In genomic region chr3:114439279-114439678, GRCh38 we compare ENCODE assay signal across 1 cellular context.
TF ChIP-seq lines count a peak whose summit lies in the region.

No MANE protein-coding gene starts in this region.

TF ChIP-seq in HepG2, 621 proteins besides CTCF, POLR2A, EP300 and RAD21 (continued from another document):
- TF ChIP-seq, protein P1, sequence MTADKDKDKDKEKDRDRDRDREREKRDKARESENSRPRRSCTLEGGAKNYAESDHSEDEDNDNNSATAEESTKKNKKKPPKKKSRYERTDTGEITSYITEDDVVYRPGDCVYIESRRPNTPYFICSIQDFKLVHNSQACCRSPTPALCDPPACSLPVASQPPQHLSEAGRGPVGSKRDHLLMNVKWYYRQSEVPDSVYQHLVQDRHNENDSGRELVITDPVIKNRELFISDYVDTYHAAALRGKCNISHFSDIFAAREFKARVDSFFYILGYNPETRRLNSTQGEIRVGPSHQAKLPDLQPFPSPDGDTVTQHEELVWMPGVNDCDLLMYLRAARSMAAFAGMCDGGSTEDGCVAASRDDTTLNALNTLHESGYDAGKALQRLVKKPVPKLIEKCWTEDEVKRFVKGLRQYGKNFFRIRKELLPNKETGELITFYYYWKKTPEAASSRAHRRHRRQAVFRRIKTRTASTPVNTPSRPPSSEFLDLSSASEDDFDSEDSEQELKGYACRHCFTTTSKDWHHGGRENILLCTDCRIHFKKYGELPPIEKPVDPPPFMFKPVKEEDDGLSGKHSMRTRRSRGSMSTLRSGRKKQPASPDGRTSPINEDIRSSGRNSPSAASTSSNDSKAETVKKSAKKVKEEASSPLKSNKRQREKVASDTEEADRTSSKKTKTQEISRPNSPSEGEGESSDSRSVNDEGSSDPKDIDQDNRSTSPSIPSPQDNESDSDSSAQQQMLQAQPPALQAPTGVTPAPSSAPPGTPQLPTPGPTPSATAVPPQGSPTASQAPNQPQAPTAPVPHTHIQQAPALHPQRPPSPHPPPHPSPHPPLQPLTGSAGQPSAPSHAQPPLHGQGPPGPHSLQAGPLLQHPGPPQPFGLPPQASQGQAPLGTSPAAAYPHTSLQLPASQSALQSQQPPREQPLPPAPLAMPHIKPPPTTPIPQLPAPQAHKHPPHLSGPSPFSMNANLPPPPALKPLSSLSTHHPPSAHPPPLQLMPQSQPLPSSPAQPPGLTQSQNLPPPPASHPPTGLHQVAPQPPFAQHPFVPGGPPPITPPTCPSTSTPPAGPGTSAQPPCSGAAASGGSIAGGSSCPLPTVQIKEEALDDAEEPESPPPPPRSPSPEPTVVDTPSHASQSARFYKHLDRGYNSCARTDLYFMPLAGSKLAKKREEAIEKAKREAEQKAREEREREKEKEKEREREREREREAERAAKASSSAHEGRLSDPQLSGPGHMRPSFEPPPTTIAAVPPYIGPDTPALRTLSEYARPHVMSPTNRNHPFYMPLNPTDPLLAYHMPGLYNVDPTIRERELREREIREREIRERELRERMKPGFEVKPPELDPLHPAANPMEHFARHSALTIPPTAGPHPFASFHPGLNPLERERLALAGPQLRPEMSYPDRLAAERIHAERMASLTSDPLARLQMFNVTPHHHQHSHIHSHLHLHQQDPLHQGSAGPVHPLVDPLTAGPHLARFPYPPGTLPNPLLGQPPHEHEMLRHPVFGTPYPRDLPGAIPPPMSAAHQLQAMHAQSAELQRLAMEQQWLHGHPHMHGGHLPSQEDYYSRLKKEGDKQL (CRISPR knock-in tag; IDR thresholded peaks at IDR 0.05; ENCODE audit: low read depth), result no peak
- no peak for TF ChIP-seq TERF1 (CRISPR knock-in tag; IDR thresholded peaks at IDR 0.05)
- TF ChIP-seq NBN (conservative IDR thresholded peaks at IDR 0.05), result no peak
- TF ChIP-seq ZKSCAN8 (CRISPR knock-in tag; IDR thresholded peaks at IDR 0.05; ENCODE audit: borderline replicate concordance), result no peak
- no peak for TF ChIP-seq NFE2 (CRISPR knock-in tag; IDR thresholded peaks at IDR 0.05)
- TF ChIP-seq ZSCAN22 (CRISPR knock-in tag; IDR thresholded peaks at IDR 0.05), result no peak
- no peak for TF ChIP-seq CEBPZ (IDR thresholded peaks at IDR 0.05; ENCODE audit: low read length)
TF ChIP-seq in HepG2: peak in this region for 0.
